28 cellular contexts compared by ENCODE assay signal in the genomic region with DNA sequence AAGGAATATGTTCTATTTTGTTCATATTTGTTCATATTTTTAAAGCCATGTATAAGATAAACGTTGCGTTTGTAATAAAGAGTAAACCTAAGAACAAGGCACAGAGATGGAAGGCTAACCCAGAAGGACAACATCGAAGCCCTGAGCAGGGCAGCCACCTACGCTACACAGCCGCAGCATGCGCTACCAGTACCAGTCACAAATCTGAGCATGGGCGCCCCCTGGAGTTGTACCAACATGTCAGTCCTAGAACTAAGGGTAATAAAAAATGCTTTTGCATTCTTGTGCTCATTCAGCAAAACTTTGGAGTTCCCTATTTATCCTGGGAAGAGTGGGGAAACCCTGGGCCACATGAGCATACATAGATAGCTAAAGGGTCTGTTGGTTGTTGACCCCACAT.
DNase-seq lines count a peak whose midpoint lies in the region; ATAC-seq and TF ChIP-seq lines count a peak whose summit lies in the region.
"Had no signal": no experiment of that assay in that cellular context is flagged by ENCODE, and none has a peak within 500 bp of the region (broad histone marks: within the 10 kb centered on the region; RNA-seq: fewer than 3 reads in every experiment).

No MANE protein-coding gene starts in this region.

- H3K4me1 Mint-ChIP-seq in H9 (peaks cover 4 to 6% of the 10 kb centered on the region in 2 experiments; a peak in 3 of 4 replicates), mesothelial cell of epicardium (peaks cover 63% of the 10 kb centered on the region)
- peaks cover 0 to 16% of the 10 kb centered on the region in 2 donors for H3K4me1 Mint-ChIP-seq in effector memory CD8-positive, alpha-beta T cell (ENCODE audit: low read depth in 2 of 2)

- no peaks in the 10 kb centered on the region for H3K79me2 ChIP-seq in DND-41 (ENCODE audit: insufficient read depth, low read length)
- no peaks in the 10 kb centered on the region for H3K79me2 ChIP-seq in H9 (ENCODE audit: insufficient read depth, low read length)

- TF ChIP-seq CTCF in DND-41 (IDR thresholded peaks at IDR 0.05; ENCODE audit: borderline replicate concordance, extremely low read depth, low read length, poor library complexity, severe bottlenecking) (peak; percentile 17), H9 (conservative IDR thresholded peaks at IDR 0.05) (peak; percentile 44; the same call in 2 of the 3 replicates), Panc1 (IDR thresholded peaks at IDR 0.05) (peak; percentile 17; the same call in 1 of the 2 replicates), mesothelial cell of epicardium (IDR thresholded peaks at IDR 0.05; ENCODE audit: unreplicated experiment) (no peak), heart right ventricle (IDR thresholded peaks at IDR 0.05) (no peak)

- intact Hi-C loops in Panc1 (cut with micrococcal nuclease; ENCODE audit: unreplicated experiment) = no loop called here
- intact Hi-C loops in heart right ventricle (cut with DNase I) = no loop called here

- H3K23me2 ChIP-seq in H9 (ENCODE audit: insufficient read length, low read depth, low read length, poor library complexity, severe bottlenecking) = no peaks in the 10 kb centered on the region

- no peak for DNase-seq in DND-41
- no peak for DNase-seq in H9
- no peak for DNase-seq in Panc1 (ENCODE audit: low read depth, low spot score)
- DNase-seq in mesothelial cell of epicardium (ENCODE audit: low spot score in 2 of 2, unreplicated experiment in 2 of 2) = no peak
- no peak for DNase-seq in effector memory CD8-positive, alpha-beta T cell
- no peak for DNase-seq in heart right ventricle
- DNase-seq: activated CD4-positive, alpha-beta T cell treated with anti-CD3 and anti-CD28 coated beads for 1 hour; activated naive CD4-positive, alpha-beta T cell; activated T-cell treated with anti-CD3 and anti-CD28 coated beads, Interleukin-2, amount 50 U/mL, for 4 hours; cerebellar nuclear complex; head of caudate nucleus; mucosa of descending colon; NCI-H1105 treated with DMSO at 0.1 percent for 48 hours; NCI-H2029 treated with DMSO at 0.1 percent for 48 hours; NCI-H226; NCI-H774; nephron progenitor cell; pancreas; small intestine; T-helper 17 cell; tibial artery had no signal

- no peaks in the 10 kb centered on the region for H4K20me1 ChIP-seq in DND-41 (ENCODE audit: insufficient read depth, low read length)
- no peaks in the 10 kb centered on the region for H4K20me1 ChIP-seq in H9 (ENCODE audit: control insufficient read depth, insufficient read depth, insufficient read length)
- H4K20me1 ChIP-seq: BLaER1 had no signal

- in situ Hi-C loops in Panc1 (cut with HindIII; ENCODE audit: low pct_unique_long_range_greater_than_20kb, low sequenced_read_pairs) = no loop called here

- H3K4me2 ChIP-seq in DND-41 (ENCODE audit: insufficient read depth, low read length) (no peak overlapping the region), H9 (ENCODE audit: insufficient read depth, insufficient read length, low read length) (no peak overlapping the region)
- H3K4me2 ChIP-seq: BLaER1 had no signal

- H2BK15ac ChIP-seq in H9 (ENCODE audit: low read depth, low read length) = no peak overlapping the region

- H2BK5ac ChIP-seq in H9 (ENCODE audit: insufficient read length, low read length) = no peak overlapping the region

- H3K9me3 ChIP-seq in DND-41 (ENCODE audit: insufficient read depth, low read length, severe bottlenecking) (no peaks in the 10 kb centered on the region), H9 (ENCODE audit: control insufficient read depth, low read depth, low read length) (no peaks in the 10 kb centered on the region), Panc1 (ENCODE audit: control insufficient read depth, insufficient read depth, low read depth, low read length) (no peaks in the 10 kb centered on the region), heart right ventricle (no peaks in the 10 kb centered on the region)
- H3K9me3 ChIP-seq: BLaER1, mucosa of descending colon, pancreas, tibial artery had no signal

- CTCF ChIA-PET in Panc1 (lab: Charles Lee) = interaction anchor here (0.6 kb wide), 1 partner anchor 9 kb away, joined by 5 read pairs; no protein-coding TSS in a partner anchor

- H3K36me3 ChIP-seq in DND-41 (ENCODE audit: insufficient read depth, low read length) = no peaks in the 10 kb centered on the region
- no peaks in the 10 kb centered on the region for H3K36me3 ChIP-seq in Panc1 (ENCODE audit: control insufficient read depth, insufficient read depth, low read length)
- H3K36me3 ChIP-seq in heart right ventricle = no peaks in the 10 kb centered on the region
- H3K36me3 ChIP-seq: BLaER1, pancreas, tibial artery had no signal

- H3K27me3 Mint-ChIP-seq in H9 (ENCODE audit: low read depth) (peaks cover 8% of the 10 kb centered on the region), mesothelial cell of epicardium (ENCODE audit: low read depth) (no peaks in the 10 kb centered on the region)
- H3K27me3 Mint-ChIP-seq in effector memory CD8-positive, alpha-beta T cell = no peaks in the 10 kb centered on the region
- H3K27me3 Mint-ChIP-seq: brain, T-helper 17 cell had no signal

- H3K27me3 ChIP-seq in DND-41 (ENCODE audit: insufficient read depth, low read length, poor library complexity) (peaks cover 13% of the 10 kb centered on the region), H9 (ENCODE audit: insufficient read depth, low read length) (no peaks in the 10 kb centered on the region), Panc1 (ENCODE audit: control insufficient read depth, insufficient read depth, low read length) (peaks cover 2% of the 10 kb centered on the region), heart right ventricle (no peaks in the 10 kb centered on the region)
- H3K27me3 ChIP-seq: BLaER1, pancreas, tibial artery had no signal

- no peak overlapping the region for H2BK120ac ChIP-seq in H9 (ENCODE audit: low read depth, low read length, poor library complexity, severe bottlenecking)

- no peak overlapping the region for H2BK12ac ChIP-seq in H9 (ENCODE audit: insufficient read length, low read depth, low read length)

- H3K4me3 Mint-ChIP-seq in H9 (no peak overlapping the region), mesothelial cell of epicardium (no peak overlapping the region)
- H3K4me3 Mint-ChIP-seq in effector memory CD8-positive, alpha-beta T cell = no peak overlapping the region
- H3K4me3 Mint-ChIP-seq: activated T-cell treated with anti-CD3 and anti-CD28 coated beads, Interleukin-2, amount 50 U/mL, for 4 hours; brain; nephron progenitor cell; T-helper 17 cell had no signal

- H3K4me3 ChIP-seq in DND-41 (ENCODE audit: low read depth in 1 of 2, low read length in 2 of 2) (no peak overlapping the region), Panc1 (ENCODE audit: low read depth in 2 of 2, low read length in 2 of 2) (no peak overlapping the region), heart right ventricle (no peak overlapping the region)
- H3K4me3 ChIP-seq: BLaER1, lung, mucosa of descending colon, pancreas, SK-N-MC, tibial artery had no signal

- no peak overlapping the region for H4K8ac ChIP-seq in H9 (replicated peaks; ENCODE audit: insufficient read length, low read depth, low read length)

- H2AFZ ChIP-seq in DND-41 (ENCODE audit: low read depth, low read length) (no peak overlapping the region), H9 (ENCODE audit: low read length) (no peak overlapping the region)

- POLR2A ChIA-PET in Panc1 (lab: Charles Lee) = no interaction called here

- WGBS in H9 (ENCODE audit: extremely low coverage, insufficient read length, low lambda C conversion rate) = no CpG with 5 or more reads among the region's 7 CpGs
- WGBS in heart right ventricle, 2 donors = 97% methylated on average over 7 of the region's 7 CpGs

- H3K14ac ChIP-seq in H9 (ENCODE audit: insufficient read depth, low read length) = no peak overlapping the region

- H3K27ac ChIP-seq in DND-41 (ENCODE audit: low read length) (no peak overlapping the region), H9 (ENCODE audit: insufficient read length, low read depth, low read length) (no peak overlapping the region), Panc1 (ENCODE audit: low read length) (no peak overlapping the region), heart right ventricle (no peak overlapping the region)
- H3K27ac ChIP-seq: BLaER1, epithelial cell of prostate, pancreas, SK-N-MC, tibial artery had no signal

- no peak overlapping the region for H3T11ph ChIP-seq in H9 (ENCODE audit: low read length)

- H3K9ac ChIP-seq in DND-41 (ENCODE audit: low read depth, low read length) = no peak overlapping the region
- no peak overlapping the region for H3K9ac ChIP-seq in H9 (ENCODE audit: extremely low read depth, insufficient read length, low read length)
- H3K9ac ChIP-seq: BLaER1 had no signal

- no peak overlapping the region for H2AK5ac ChIP-seq in H9 (ENCODE audit: insufficient read length, low read length)

- no peak overlapping the region for H4K91ac ChIP-seq in H9 (ENCODE audit: insufficient read length, low read depth, low read length)

- no peak overlapping the region for H3K4ac ChIP-seq in H9 (ENCODE audit: low read depth, low read length)

- H3K9me3 Mint-ChIP-seq in H9 (no peaks in the 10 kb centered on the region), mesothelial cell of epicardium (no peaks in the 10 kb centered on the region)
- no peaks in the 10 kb centered on the region for H3K9me3 Mint-ChIP-seq in effector memory CD8-positive, alpha-beta T cell
- H3K9me3 Mint-ChIP-seq: activated T-cell treated with anti-CD3 and anti-CD28 coated beads, Interleukin-2, amount 50 U/mL, for 4 hours; brain; nephron progenitor cell had no signal

- H3K36me3 Mint-ChIP-seq in H9 (ENCODE audit: insufficient read depth in 1 of 3, low read depth in 3 of 3) (no peaks in the 10 kb centered on the region), mesothelial cell of epicardium (no peaks in the 10 kb centered on the region)
- H3K36me3 Mint-ChIP-seq in effector memory CD8-positive, alpha-beta T cell (ENCODE audit: insufficient read depth) = no peaks in the 10 kb centered on the region
- H3K36me3 Mint-ChIP-seq: brain had no signal

- no peak overlapping the region for H3K18ac ChIP-seq in H9 (ENCODE audit: insufficient read length, low read depth, low read length)

- no TSS peak for BruUV-seq in Panc1 (replicated peaks; lab: Mats Ljungman, UMichigan)

- H4K5ac ChIP-seq in H9 (ENCODE audit: insufficient read length, low read depth, low read length) = no peak overlapping the region

- no peaks in the 10 kb centered on the region for H3K79me1 ChIP-seq in H9 (ENCODE audit: insufficient read depth, low read depth, low read length, poor library complexity, severe bottlenecking)

- H3K4me1 ChIP-seq in DND-41 (ENCODE audit: insufficient read depth, low read length) = no peaks in the 10 kb centered on the region
- no peaks in the 10 kb centered on the region for H3K4me1 ChIP-seq in H9 (ENCODE audit: insufficient read depth, low read length)
- H3K4me1 ChIP-seq in Panc1 (ENCODE audit: control insufficient read depth, insufficient read depth, low read length) = no peaks in the 10 kb centered on the region
- H3K4me1 ChIP-seq in heart right ventricle = peaks cover 0 to 62% (median 30%) of the 10 kb centered on the region in 9 donors

- H3K56ac ChIP-seq in H9 (ENCODE audit: insufficient read length, low read depth, low read length) = no peak overlapping the region

- ATAC-seq in DND-41 (ENCODE audit: insufficient read depth, low read depth) = no peak
- no peak for ATAC-seq in Panc1
- no peak for ATAC-seq in effector memory CD8-positive, alpha-beta T cell (replicated peaks)
- ATAC-seq in HG03280 (IDR thresholded peaks at IDR 0.05; ENCODE audit: unreplicated experiment) = no peak
- ATAC-seq in heart right ventricle = no peak
- ATAC-seq: activated T-cell treated with anti-CD3 and anti-CD28 coated beads, Interleukin-2, amount 50 U/mL, for 4 hours; HepG2; mucosa of descending colon; pancreas; T-helper 17 cell had no signal

- no peak overlapping the region for H3K27ac Mint-ChIP-seq in H9
- peak overlapping the region; percentile 86 for H3K27ac Mint-ChIP-seq in mesothelial cell of epicardium
- no peak overlapping the region for H3K27ac Mint-ChIP-seq in effector memory CD8-positive, alpha-beta T cell
- H3K27ac Mint-ChIP-seq: nephron progenitor cell, T-helper 17 cell had no signal

- H2BK20ac ChIP-seq in H9 (ENCODE audit: low read depth, low read length, poor library complexity, severe bottlenecking) = no peak overlapping the region

- no peak overlapping the region for H3K23ac ChIP-seq in H9 (ENCODE audit: insufficient read length, low read depth, low read length)

Comparison
In these comparisons a context has a peak if more than half of its experiments do, and no peak if none do; other contexts are left out.
1. CTCF ChIP-seq: peak in DND-41 (single experiment), H9 (single experiment) and Panc1 (single experiment); none in mesothelial cell of epicardium (single experiment) and heart right ventricle (0 of 9).